In the genomic region with DNA sequence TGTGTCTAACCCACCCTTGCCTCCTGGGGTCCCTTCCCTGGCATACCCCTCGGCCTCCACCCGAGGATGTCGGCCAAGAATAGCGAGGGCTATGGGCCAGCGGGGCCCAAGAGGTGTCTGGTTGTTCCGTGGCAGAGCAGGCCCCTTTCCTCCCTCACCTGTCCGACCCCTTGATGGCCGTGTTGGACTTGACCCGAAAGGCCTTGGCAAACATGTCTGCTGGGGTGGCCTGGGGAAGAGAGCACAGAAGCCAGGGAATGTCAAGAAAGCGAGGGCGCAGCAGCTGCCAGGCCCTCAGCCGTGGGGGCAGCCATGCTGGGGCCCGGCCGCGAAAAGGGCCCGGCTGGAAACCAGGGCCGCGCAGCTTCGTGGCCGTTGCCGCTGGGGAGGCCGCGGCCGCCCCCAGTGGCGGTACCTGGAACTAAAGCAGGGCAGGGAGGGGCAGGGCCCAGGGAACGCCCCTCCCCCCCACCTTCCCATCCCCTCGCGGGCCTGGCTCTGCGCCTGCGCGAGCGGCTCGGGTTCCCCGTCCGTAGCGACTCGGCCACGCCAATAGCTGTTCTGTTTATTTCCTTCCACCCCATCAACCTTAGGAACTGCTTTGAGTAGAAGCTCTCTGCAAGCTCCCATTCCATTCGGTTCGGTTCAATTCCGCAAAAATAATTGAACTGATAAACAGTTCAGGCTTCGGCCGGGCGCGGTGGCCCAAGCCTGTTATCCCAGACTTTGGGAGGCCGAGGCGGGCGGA, we compare ENCODE assay signal across 1 cellular context.
TF ChIP-seq lines count a peak whose summit lies in the region.

TSS of gene EIF2D (minus strand) at position 337 of the 748 bp plus-strand sequence. CDS start at position 214, 123 bp downstream.

TF ChIP-seq in HEK293, 187 proteins besides CTCF, POLR2A, EP300 and RAD21 (continued from another document and continues in another):
- TF ChIP-seq ZBTB20 (tag by site-specific recombination; IDR thresholded peaks at IDR 0.05) (peak; percentile 85; the same call in 1 of the 2 replicates), ZNF394 (tag by site-specific recombination; IDR thresholded peaks at IDR 0.05; ENCODE audit: borderline replicate concordance) (peak; percentile 87), ZNF114 (tag by site-specific recombination; IDR thresholded peaks at IDR 0.05) (no peak), ZNF248 (tag by site-specific recombination; IDR thresholded peaks at IDR 0.05) (no peak), ZNF266 (tag by site-specific recombination; IDR thresholded peaks at IDR 0.05; ENCODE audit: low read depth) (no peak), YY1 (tag by site-specific recombination; IDR thresholded peaks at IDR 0.05) (peak; percentile 100), ZNF768 (tag by site-specific recombination; IDR thresholded peaks at IDR 0.05) (peak; percentile 63; the same call in 1 of the 2 replicates), ZNF571 (tag by site-specific recombination; IDR thresholded peaks at IDR 0.05) (no peak), ZNF529 (tag by site-specific recombination; IDR thresholded peaks at IDR 0.05; ENCODE audit: insufficient replicate concordance) (peak; percentile 49), SP7 (tag by site-specific recombination; IDR thresholded peaks at IDR 0.05) (peak; percentile 95), ZNF302 (tag by site-specific recombination; IDR thresholded peaks at IDR 0.05; ENCODE audit: low read depth) (no peak; the same call in 1 of the 2 replicates), TCF7L2 (IDR thresholded peaks at IDR 0.05; ENCODE audit: borderline replicate concordance, low read depth, low read length) (peak; percentile 37; the same call in 1 of the 2 replicates), GLI4 (tag by site-specific recombination; IDR thresholded peaks at IDR 0.05) (peak; percentile 99), ZNF624 (tag by site-specific recombination; IDR thresholded peaks at IDR 0.05) (0 out of 2 replicates have a peak, but pooled peaks have one; percentile 43), ZNF274 (IDR thresholded peaks at IDR 0.05; ENCODE audit: low read length) (no peak), ZNF274 (tag by site-specific recombination; IDR thresholded peaks at IDR 0.05; ENCODE audit: borderline replicate concordance) (no peak), PRDM10 (tag by site-specific recombination; IDR thresholded peaks at IDR 0.05) (peak; percentile 75), ZNF473 (tag by site-specific recombination; IDR thresholded peaks at IDR 0.05) (no peak), ZNF560 (tag by site-specific recombination; IDR thresholded peaks at IDR 0.05; ENCODE audit: borderline replicate concordance) (no peak), ZNF549 (tag by site-specific recombination; IDR thresholded peaks at IDR 0.05) (no peak), RBAK (tag by site-specific recombination; IDR thresholded peaks at IDR 0.05) (no peak), ZNF426 (tag by site-specific recombination; IDR thresholded peaks at IDR 0.05) (no peak), ZBTB8A (tag by site-specific recombination; IDR thresholded peaks at IDR 0.05) (peak; percentile 73), ZSCAN5A (tag by site-specific recombination; IDR thresholded peaks at IDR 0.05) (peak; percentile 98), ZNF623 (tag by site-specific recombination; IDR thresholded peaks at IDR 0.05) (peak; percentile 35; the same call in 1 of the 2 replicates), ZBTB48 (tag by site-specific recombination; IDR thresholded peaks at IDR 0.05) (peak; percentile 99), REPIN1 (tag by site-specific recombination; IDR thresholded peaks at IDR 0.05; ENCODE audit: low read depth) (peak; percentile 98), ZNF449 (tag by site-specific recombination; IDR thresholded peaks at IDR 0.05) (peak; percentile 72), ZNF48 (tag by site-specific recombination; IDR thresholded peaks at IDR 0.05) (no peak)
- TF ChIP-seq, protein P1, sequence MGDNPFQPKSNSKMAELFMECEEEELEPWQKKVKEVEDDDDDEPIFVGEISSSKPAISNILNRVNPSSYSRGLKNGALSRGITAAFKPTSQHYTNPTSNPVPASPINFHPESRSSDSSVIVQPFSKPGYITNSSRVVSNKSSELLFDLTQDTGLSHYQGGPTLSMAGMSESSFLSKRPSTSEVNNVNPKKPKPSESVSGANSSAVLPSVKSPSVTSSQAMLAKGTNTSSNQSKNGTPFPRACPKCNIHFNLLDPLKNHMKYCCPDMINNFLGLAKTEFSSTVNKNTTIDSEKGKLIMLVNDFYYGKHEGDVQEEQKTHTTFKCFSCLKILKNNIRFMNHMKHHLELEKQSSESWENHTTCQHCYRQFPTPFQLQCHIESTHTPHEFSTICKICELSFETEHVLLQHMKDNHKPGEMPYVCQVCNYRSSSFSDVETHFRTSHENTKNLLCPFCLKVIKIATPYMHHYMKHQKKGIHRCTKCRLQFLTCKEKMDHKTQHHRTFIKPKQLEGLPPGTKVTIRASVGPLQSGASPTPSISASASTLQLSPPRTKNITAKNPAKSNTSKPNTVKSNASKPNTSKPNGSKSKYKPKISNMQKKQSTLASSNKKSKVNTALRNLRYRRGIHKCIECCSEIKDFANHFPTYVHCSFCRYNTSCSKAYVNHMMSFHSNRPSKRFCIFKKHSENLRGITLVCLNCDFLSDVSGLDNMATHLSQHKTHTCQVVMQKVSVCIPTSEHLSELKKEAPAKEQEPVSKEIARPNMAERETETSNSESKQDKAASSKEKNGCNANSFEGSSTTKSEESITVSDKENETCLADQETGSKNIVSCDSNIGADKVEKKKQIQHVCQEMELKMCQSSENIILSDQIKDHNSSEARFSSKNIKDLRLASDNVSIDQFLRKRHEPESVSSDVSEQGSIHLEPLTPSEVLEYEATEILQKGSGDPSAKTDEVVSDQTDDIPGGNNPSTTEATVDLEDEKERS (tag by site-specific recombination; IDR thresholded peaks at IDR 0.05), result peak; percentile 60; the same call in 1 of the 2 replicates
- TF ChIP-seq, protein P2, sequence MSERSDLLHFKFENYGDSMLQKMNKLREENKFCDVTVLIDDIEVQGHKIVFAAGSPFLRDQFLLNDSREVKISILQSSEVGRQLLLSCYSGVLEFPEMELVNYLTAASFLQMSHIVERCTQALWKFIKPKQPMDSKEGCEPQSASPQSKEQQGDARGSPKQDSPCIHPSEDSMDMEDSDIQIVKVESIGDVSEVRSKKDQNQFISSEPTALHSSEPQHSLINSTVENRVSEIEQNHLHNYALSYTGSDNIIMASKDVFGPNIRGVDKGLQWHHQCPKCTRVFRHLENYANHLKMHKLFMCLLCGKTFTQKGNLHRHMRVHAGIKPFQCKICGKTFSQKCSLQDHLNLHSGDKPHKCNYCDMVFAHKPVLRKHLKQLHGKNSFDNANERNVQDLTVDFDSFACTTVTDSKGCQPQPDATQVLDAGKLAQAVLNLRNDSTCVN (tag by site-specific recombination; optimal IDR thresholded peaks at IDR 0.05), result peak; percentile 75
- TF ChIP-seq, protein P3, sequence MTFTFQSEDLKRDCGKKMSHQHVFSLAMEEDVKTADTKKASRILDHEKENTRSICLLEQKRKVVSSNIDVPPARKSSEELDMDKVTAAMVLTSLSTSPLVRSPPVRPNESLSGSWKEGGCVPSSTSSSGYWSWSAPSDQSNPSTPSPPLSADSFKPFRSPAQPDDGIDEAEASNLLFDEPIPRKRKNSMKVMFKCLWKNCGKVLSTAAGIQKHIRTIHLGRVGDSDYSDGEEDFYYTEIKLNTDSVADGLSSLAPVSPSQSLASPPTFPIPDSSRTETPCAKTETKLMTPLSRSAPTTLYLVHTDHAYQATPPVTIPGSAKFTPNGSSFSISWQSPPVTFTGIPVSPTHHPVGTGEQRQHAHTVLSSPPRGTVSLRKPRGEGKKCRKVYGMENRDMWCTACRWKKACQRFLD (tag by site-specific recombination; IDR thresholded peaks at IDR 0.05), result no peak
- TF ChIP-seq, protein P4, sequence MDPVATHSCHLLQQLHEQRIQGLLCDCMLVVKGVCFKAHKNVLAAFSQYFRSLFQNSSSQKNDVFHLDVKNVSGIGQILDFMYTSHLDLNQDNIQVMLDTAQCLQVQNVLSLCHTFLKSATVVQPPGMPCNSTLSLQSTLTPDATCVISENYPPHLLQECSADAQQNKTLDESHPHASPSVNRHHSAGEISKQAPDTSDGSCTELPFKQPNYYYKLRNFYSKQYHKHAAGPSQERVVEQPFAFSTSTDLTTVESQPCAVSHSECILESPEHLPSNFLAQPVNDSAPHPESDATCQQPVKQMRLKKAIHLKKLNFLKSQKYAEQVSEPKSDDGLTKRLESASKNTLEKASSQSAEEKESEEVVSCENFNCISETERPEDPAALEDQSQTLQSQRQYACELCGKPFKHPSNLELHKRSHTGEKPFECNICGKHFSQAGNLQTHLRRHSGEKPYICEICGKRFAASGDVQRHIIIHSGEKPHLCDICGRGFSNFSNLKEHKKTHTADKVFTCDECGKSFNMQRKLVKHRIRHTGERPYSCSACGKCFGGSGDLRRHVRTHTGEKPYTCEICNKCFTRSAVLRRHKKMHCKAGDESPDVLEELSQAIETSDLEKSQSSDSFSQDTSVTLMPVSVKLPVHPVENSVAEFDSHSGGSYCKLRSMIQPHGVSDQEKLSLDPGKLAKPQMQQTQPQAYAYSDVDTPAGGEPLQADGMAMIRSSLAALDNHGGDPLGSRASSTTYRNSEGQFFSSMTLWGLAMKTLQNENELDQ (tag by site-specific recombination; IDR thresholded peaks at IDR 0.05; ENCODE audit: low read depth), result no peak
- TF ChIP-seq, protein P5, sequence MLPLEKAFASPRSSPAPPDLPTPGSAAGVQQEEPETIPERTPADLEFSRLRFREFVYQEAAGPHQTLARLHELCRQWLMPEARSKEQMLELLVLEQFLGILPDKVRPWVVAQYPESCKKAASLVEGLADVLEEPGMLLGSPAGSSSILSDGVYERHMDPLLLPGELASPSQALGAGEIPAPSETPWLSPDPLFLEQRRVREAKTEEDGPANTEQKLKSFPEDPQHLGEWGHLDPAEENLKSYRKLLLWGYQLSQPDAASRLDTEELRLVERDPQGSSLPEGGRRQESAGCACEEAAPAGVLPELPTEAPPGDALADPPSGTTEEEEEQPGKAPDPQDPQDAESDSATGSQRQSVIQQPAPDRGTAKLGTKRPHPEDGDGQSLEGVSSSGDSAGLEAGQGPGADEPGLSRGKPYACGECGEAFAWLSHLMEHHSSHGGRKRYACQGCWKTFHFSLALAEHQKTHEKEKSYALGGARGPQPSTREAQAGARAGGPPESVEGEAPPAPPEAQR (tag by site-specific recombination; IDR thresholded peaks at IDR 0.05), result peak; percentile 96
- TF ChIP-seq, protein P6, sequence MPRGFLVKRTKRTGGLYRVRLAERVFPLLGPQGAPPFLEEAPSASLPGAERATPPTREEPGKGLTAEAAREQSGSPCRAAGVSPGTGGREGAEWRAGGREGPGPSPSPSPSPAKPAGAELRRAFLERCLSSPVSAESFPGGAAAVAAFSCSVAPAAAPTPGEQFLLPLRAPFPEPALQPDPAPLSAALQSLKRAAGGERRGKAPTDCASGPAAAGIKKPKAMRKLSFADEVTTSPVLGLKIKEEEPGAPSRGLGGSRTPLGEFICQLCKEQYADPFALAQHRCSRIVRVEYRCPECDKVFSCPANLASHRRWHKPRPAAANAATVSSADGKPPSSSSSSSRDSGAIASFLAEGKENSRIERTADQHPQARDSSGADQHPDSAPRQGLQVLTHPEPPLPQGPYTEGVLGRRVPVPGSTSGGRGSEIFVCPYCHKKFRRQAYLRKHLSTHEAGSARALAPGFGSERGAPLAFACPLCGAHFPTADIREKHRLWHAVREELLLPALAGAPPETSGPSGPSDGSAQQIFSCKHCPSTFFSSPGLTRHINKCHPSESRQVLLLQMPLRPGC (tag by site-specific recombination; IDR thresholded peaks at IDR 0.05), result peak; percentile 90
